ENCODE assay signal across 31 cellular contexts in the genomic region with DNA sequence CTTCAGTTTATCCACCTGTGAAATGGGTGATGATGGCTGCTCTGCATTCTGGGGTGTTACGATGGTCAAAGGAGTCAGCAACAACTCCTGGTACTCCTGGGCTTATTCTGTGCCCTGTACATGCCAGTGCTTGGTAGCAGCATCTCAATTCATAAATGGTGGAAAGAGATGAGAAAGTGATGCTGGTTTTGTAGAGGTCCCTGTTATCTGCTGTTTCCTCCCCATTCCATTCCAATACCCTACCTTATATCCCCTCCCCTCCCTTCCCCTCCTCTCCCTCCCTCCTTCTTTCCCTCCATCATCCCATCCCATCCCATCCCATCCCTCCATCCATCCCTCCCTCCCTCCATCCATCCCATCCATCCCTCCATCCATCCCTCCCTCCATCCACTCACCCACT.
"Had no signal": no experiment of that assay in that cellular context is flagged by ENCODE, and none has a peak within 500 bp of the region (broad histone marks: within the 10 kb centered on the region; RNA-seq: fewer than 3 reads in every experiment).

No MANE protein-coding gene starts in this region.

- H3K4me2 ChIP-seq: neural progenitor cell, smooth muscle cell had no signal

- H3K9ac ChIP-seq: neural progenitor cell, parathyroid adenoma had no signal

- H3K9me3 ChIP-seq: testis had no signal

- ATAC-seq: natural killer cell; psoas muscle; right cardiac atrium; sciatic nerve; stimulated activated memory B cell treated with anti-CD40 and anti-IgM and Interleukin-4, amounts not matched to agents 10 μg/mL and 1 μg/mL and 100 μg/mL, for 72 hours; stimulated activated naive CD8-positive, alpha-beta T cell treated with anti-CD3 and anti-CD28 coated beads, Interleukin-15, Interleukin-2, amounts not matched to agents 100 U/mL and 50 U/mL, for 24 hours had no signal

- H3K4me1 ChIP-seq: neural progenitor cell, parathyroid adenoma, psoas muscle, spleen, suprapubic skin, tibial artery, transverse colon, vagina had no signal

- H3K4me1 Mint-ChIP-seq: nephron; neural progenitor cell; stimulated activated memory B cell treated with anti-CD40 and anti-IgM and Interleukin-4, amounts not matched to agents 10 μg/mL and 1 μg/mL and 100 μg/mL, for 72 hours; stimulated activated naive CD8-positive, alpha-beta T cell treated with anti-CD3 and anti-CD28 coated beads, Interleukin-15, amount 100 ng/mL, for 72 hours had no signal

- H3K27ac ChIP-seq: neural progenitor cell, ovary, parathyroid adenoma, psoas muscle, skin epidermis, spleen, suprapubic skin, testis, tibial artery, transverse colon, vagina had no signal

- H2AFZ ChIP-seq: neural progenitor cell, parathyroid adenoma had no signal

- H3K4me3 Mint-ChIP-seq: natural killer cell; nephron; neural progenitor cell; stimulated activated memory B cell treated with anti-CD40 and anti-IgM and Interleukin-4, amounts not matched to agents 10 μg/mL and 1 μg/mL and 100 μg/mL, for 72 hours; stimulated activated naive CD8-positive, alpha-beta T cell treated with anti-CD3 and anti-CD28 coated beads, Interleukin-15, amount 100 ng/mL, for 72 hours; type B pancreatic cell had no signal

- H3K27ac Mint-ChIP-seq: natural killer cell; nephron; neural progenitor cell; progenitor cell of endocrine pancreas; stimulated activated memory B cell treated with anti-CD40 and anti-IgM and Interleukin-4, amounts not matched to agents 10 μg/mL and 1 μg/mL and 100 μg/mL, for 72 hours; stimulated activated naive CD8-positive, alpha-beta T cell treated with anti-CD3 and anti-CD28 coated beads, Interleukin-15, amount 100 ng/mL, for 72 hours; type B pancreatic cell had no signal

- H3K27me3 ChIP-seq: neural progenitor cell, ovary, spleen, suprapubic skin, testis, tibial artery, transverse colon, vagina had no signal

- DNase-seq: natural killer cell; occipital lobe; ovary; posterior cingulate gyrus; psoas muscle; right cardiac atrium; spleen; stimulated activated CD4-positive, alpha-beta T cell treated with anti-CD3 and anti-CD28 coated beads, Interleukin-12 subunit alpha, Interleukin-12 subunit beta, amount 100 ng/mL, for 4 hours; stimulated activated CD4-positive, alpha-beta T cell treated with anti-CD3 and anti-CD28 coated beads, Interleukin-1b, Interleukin-23, amount 100 ng/mL, for 48 hours; stimulated activated CD4-positive, alpha-beta T cell treated with anti-CD3 and anti-CD28 coated beads, Interleukin-4, amount 100 ng/mL, for 1 hour; stimulated activated CD4-positive, alpha-beta T cell treated with anti-CD3 and anti-CD28 coated beads, Interleukin-4, amount 100 ng/mL, for 4 hours; stimulated activated CD8-positive, alpha-beta memory T cell treated with anti-CD3 and anti-CD28 coated beads, Interleukin-4, amount 100 ng/mL, for 48 hours; stimulated activated naive CD4-positive, alpha-beta T cell; stimulated activated naive CD8-positive, alpha-beta T cell treated with anti-CD3 and anti-CD28 coated beads, Interleukin-15, amount 100 ng/mL, for 72 hours; stimulated activated naive CD8-positive, alpha-beta T cell treated with anti-CD3 and anti-CD28 coated beads, Interleukin-15, Interleukin-2, amounts not matched to agents 100 U/mL and 50 U/mL, for 24 hours; substantia nigra; testis; tibial artery; transverse colon had no signal

- H3K27me3 Mint-ChIP-seq: progenitor cell of endocrine pancreas; stimulated activated memory B cell treated with anti-CD40 and anti-IgM and Interleukin-4, amounts not matched to agents 10 μg/mL and 1 μg/mL and 100 μg/mL, for 72 hours; stimulated activated naive CD8-positive, alpha-beta T cell treated with anti-CD3 and anti-CD28 coated beads, Interleukin-15, amount 100 ng/mL, for 72 hours; type B pancreatic cell had no signal

- H3K36me3 ChIP-seq: neural progenitor cell, ovary, suprapubic skin, transverse colon had no signal

- FAIRE-seq: urothelium cell line had no signal

- H3K4me3 ChIP-seq: neural progenitor cell, ovary, psoas muscle, skin epidermis, smooth muscle cell, spleen, suprapubic skin, testis, tibial artery, transverse colon, vagina had no signal
